ENCODE assay signal across 1 cellular context in the genomic region with DNA sequence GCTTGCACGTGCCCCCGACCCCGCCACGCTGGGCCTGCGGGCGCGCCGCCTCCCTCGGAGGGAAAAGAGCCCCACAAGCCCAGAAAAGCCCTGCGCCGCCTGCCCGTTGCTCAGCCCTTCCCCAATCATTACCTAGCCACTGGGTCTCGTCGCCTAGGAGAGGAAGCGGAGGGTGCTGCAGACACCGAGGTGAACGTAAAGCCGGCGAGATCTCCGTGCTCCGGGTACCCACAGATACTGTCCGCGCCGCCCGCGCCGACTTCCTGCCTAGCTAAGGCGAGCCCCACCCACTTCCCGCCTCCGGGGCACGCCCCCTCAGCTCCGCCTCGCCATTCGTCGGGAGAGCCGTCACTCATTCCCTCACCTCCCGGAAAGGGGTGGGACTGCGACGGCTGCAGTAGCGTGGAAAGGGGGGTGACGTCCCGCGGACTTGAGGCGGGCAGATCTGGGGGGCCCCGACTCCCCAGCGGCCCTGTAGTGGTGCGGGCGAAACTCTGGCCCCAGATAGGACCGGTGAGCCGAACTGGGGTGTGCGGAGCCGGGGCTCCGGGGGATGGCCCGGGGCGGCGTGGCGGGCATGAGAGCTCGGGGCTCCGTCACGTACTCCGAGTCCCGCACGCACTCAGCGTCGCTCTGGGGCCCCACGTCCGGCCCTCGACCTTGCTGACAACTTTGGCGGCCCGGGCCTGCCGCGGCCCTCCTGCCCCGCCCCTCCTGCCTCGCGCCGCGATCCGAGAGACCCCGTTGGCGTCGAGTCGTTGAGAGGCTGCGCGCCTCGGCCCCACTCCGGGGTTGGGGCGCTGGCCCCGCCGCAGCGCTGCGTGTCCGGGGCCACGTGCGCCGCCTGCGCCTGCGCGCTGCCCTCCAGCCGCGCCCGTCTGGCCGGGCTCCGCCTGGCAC.
TF ChIP-seq lines count a peak whose summit lies in the region.

Gene ENO1 (minus strand): TSS at position 239 of the 900 bp plus-strand sequence. CDS start 3,778 bp downstream, outside the sequence.

TF ChIP-seq in HepG2, 621 proteins besides CTCF, POLR2A, EP300 and RAD21 (continued from another document and continues in another):
- TF ChIP-seq, protein P1, sequence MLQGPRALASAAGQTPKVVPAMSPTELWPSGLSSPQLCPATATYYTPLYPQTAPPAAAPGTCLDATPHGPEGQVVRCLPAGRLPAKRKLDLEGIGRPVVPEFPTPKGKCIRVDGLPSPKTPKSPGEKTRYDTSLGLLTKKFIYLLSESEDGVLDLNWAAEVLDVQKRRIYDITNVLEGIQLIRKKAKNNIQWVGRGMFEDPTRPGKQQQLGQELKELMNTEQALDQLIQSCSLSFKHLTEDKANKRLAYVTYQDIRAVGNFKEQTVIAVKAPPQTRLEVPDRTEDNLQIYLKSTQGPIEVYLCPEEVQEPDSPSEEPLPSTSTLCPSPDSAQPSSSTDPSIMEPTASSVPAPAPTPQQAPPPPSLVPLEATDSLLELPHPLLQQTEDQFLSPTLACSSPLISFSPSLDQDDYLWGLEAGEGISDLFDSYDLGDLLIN (CRISPR knock-in tag; IDR thresholded peaks at IDR 0.05; ENCODE audit: borderline replicate concordance) = peak; percentile 98; the same call in 1 of the 2 replicates
- TF ChIP-seq ZNF530 (CRISPR knock-in tag; IDR thresholded peaks at IDR 0.05; ENCODE audit: low read depth) (no peak), MEIS1 (CRISPR knock-in tag; IDR thresholded peaks at IDR 0.05; ENCODE audit: borderline replicate concordance) (peak; percentile 95), RARG (CRISPR knock-in tag; IDR thresholded peaks at IDR 0.05; ENCODE audit: low read depth) (peak; percentile 28; the same call in 1 of the 2 replicates), ZKSCAN1 (IDR thresholded peaks at IDR 0.05; ENCODE audit: low read length) (no peak), ZNF772 (CRISPR knock-in tag; IDR thresholded peaks at IDR 0.05) (peak; percentile 85), MTF2 (CRISPR knock-in tag; IDR thresholded peaks at IDR 0.05; ENCODE audit: borderline replicate concordance) (no peak), ZNF503 (CRISPR knock-in tag; IDR thresholded peaks at IDR 0.05) (peak; percentile 85), AGO2 (optimal IDR thresholded peaks at IDR 0.05; ENCODE audit: low read depth, low read length) (peak; percentile 34), ZNF605 (CRISPR knock-in tag; IDR thresholded peaks at IDR 0.05) (no peak; the same call in none of the 2 replicates), BRCA1 (CRISPR knock-in tag; IDR thresholded peaks at IDR 0.05) (peak; percentile 81), ZBTB42 (CRISPR knock-in tag; IDR thresholded peaks at IDR 0.05) (peak; percentile 82), GMEB1 (CRISPR knock-in tag; IDR thresholded peaks at IDR 0.05; ENCODE audit: borderline replicate concordance) (peak; percentile 94), NBN (conservative IDR thresholded peaks at IDR 0.05) (no peak), ZNF280B (CRISPR knock-in tag; IDR thresholded peaks at IDR 0.05; ENCODE audit: borderline replicate concordance) (peak; percentile 75), ZNF142 (CRISPR knock-in tag; IDR thresholded peaks at IDR 0.05) (peak; percentile 94), ZNF652 (CRISPR knock-in tag; IDR thresholded peaks at IDR 0.05; ENCODE audit: borderline replicate concordance, low read depth) (no peak), TAF1 (CRISPR knock-in tag; IDR thresholded peaks at IDR 0.05) (peak; percentile 91), ZNF292 (CRISPR knock-in tag; IDR thresholded peaks at IDR 0.05; ENCODE audit: borderline replicate concordance, low read depth) (no peak), MAFK (conservative IDR thresholded peaks at IDR 0.05 in 1 of 2, IDR thresholded peaks at IDR 0.05 in 1 of 2; ENCODE audit: low read length in 2 of 2) (no peak; a peak in 1 of 4 replicates), HDAC2 (CRISPR knock-in tag; IDR thresholded peaks at IDR 0.05) (peak; percentile 67), TBP (CRISPR knock-in tag; IDR thresholded peaks at IDR 0.05) (peak; percentile 83; the same call in 1 of the 2 replicates), ONECUT2 (CRISPR knock-in tag; IDR thresholded peaks at IDR 0.05) (no peak), HOXA3 (CRISPR knock-in tag; IDR thresholded peaks at IDR 0.05) (peak; percentile 96), KAT2B (IDR thresholded peaks at IDR 0.05; ENCODE audit: borderline replicate concordance, low read depth, low read length) (no peak), THYN1 (CRISPR knock-in tag; IDR thresholded peaks at IDR 0.05; ENCODE audit: borderline replicate concordance, low read depth) (no peak; the same call in 1 of the 2 replicates), FOXJ3 (CRISPR knock-in tag; IDR thresholded peaks at IDR 0.05; ENCODE audit: borderline replicate concordance) (peak; percentile 63), ZNF17 (CRISPR knock-in tag; IDR thresholded peaks at IDR 0.05) (no peak), SAFB2 (CRISPR knock-in tag; IDR thresholded peaks at IDR 0.05; ENCODE audit: borderline replicate concordance, low read depth) (peak; percentile 96)
- TF ChIP-seq, protein P2, sequence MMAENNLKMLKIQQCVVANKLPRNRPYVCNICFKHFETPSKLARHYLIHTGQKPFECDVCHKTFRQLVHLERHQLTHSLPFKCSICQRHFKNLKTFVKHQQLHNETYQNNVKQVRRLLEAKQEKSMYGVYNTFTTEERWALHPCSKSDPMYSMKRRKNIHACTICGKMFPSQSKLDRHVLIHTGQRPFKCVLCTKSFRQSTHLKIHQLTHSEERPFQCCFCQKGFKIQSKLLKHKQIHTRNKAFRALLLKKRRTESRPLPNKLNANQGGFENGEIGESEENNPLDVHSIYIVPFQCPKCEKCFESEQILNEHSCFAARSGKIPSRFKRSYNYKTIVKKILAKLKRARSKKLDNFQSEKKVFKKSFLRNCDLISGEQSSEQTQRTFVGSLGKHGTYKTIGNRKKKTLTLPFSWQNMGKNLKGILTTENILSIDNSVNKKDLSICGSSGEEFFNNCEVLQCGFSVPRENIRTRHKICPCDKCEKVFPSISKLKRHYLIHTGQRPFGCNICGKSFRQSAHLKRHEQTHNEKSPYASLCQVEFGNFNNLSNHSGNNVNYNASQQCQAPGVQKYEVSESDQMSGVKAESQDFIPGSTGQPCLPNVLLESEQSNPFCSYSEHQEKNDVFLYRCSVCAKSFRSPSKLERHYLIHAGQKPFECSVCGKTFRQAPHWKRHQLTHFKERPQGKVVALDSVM (CRISPR knock-in tag; IDR thresholded peaks at IDR 0.05) = peak; percentile 77; the same call in 1 of the 2 replicates
- TF ChIP-seq, protein P3, sequence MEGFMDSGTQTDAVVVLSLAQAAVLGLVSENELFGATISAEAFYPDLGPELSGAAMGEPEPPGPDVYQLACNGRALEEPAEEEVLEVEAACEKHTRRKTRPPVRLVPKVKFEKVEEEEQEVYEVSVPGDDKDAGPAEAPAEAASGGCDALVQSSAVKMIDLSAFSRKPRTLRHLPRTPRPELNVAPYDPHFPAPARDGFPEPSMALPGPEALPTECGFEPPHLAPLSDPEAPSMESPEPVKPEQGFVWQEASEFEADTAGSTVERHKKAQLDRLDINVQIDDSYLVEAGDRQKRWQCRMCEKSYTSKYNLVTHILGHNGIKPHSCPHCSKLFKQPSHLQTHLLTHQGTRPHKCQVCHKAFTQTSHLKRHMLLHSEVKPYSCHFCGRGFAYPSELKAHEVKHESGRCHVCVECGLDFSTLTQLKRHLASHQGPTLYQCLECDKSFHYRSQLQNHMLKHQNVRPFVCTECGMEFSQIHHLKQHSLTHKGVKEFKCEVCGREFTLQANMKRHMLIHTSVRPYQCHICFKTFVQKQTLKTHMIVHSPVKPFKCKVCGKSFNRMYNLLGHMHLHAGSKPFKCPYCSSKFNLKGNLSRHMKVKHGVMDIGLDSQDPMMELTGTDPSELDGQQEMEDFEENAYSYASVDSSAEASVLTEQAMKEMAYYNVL (CRISPR knock-in tag; IDR thresholded peaks at IDR 0.05; ENCODE audit: borderline replicate concordance) = no peak; the same call in 1 of the 2 replicates
- TF ChIP-seq, protein P4, sequence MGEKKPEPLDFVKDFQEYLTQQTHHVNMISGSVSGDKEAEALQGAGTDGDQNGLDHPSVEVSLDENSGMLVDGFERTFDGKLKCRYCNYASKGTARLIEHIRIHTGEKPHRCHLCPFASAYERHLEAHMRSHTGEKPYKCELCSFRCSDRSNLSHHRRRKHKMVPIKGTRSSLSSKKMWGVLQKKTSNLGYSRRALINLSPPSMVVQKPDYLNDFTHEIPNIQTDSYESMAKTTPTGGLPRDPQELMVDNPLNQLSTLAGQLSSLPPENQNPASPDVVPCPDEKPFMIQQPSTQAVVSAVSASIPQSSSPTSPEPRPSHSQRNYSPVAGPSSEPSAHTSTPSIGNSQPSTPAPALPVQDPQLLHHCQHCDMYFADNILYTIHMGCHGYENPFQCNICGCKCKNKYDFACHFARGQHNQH (CRISPR knock-in tag; IDR thresholded peaks at IDR 0.05) = 0 out of 2 replicates have a peak, but pooled peaks have one; percentile 13
